13 cellular contexts compared by ENCODE assay signal in genomic region chr10:21314234-21314633, GRCh38.
DNase-seq lines count a peak whose midpoint lies in the region; ATAC-seq and TF ChIP-seq lines count a peak whose summit lies in the region.
"Had no signal": no experiment of that assay in that cellular context is flagged by ENCODE, and none has a peak within 500 bp of the region (broad histone marks: within the 10 kb centered on the region; RNA-seq: fewer than 3 reads in every experiment).

No MANE protein-coding gene starts in this region.

- no peak overlapping the region for H2BK120ac ChIP-seq in mesenchymal stem cell (ENCODE audit: low read depth, low read length)

- H3K27me3 ChIP-seq in right cardiac atrium (ENCODE audit: control insufficient read depth, insufficient read depth) (no peaks in the 10 kb centered on the region), mammary epithelial cell (ENCODE audit: insufficient read depth, low read length) (no peaks in the 10 kb centered on the region), mesenchymal stem cell (ENCODE audit: control insufficient read depth in 1 of 2, insufficient read depth in 1 of 2, low read length in 2 of 2) (no peaks in the 10 kb centered on the region)

- no peak overlapping the region for H3K23ac ChIP-seq in mesenchymal stem cell (ENCODE audit: low read length in 2 of 2)

- no peak overlapping the region for H2BK5ac ChIP-seq in mesenchymal stem cell (ENCODE audit: low read depth, low read length, poor library complexity, severe bottlenecking)

- in situ Hi-C loops in mammary epithelial cell (cut with MboI; ENCODE audit: low sequenced_read_pairs in 2 of 2): no loop called here

- peak overlapping the region; percentile 19 for H3K4me2 ChIP-seq in mammary epithelial cell (ENCODE audit: insufficient read depth, low read depth, low read length)
- H3K4me2 ChIP-seq in mesenchymal stem cell (ENCODE audit: low read length, poor library complexity, severe bottlenecking): no peak overlapping the region

- H3K79me1 ChIP-seq in mesenchymal stem cell (replicated peaks; ENCODE audit: low read length, poor library complexity, severe bottlenecking): no peaks in the 10 kb centered on the region

- H3K4me3 Mint-ChIP-seq in immature natural killer cell: no peak overlapping the region
- H3K4me3 Mint-ChIP-seq: activated naive CD4-positive, alpha-beta T cell treated with anti-CD3 and anti-CD28 coated beads for 36 hours had no signal

- H2AFZ ChIP-seq in mammary epithelial cell (ENCODE audit: low read depth, low read length) (peak overlapping the region; percentile 69), mesenchymal stem cell (ENCODE audit: low read depth, low read length) (no peak overlapping the region)

- H4K20me1 ChIP-seq in mammary epithelial cell (ENCODE audit: insufficient read depth, low read length): no peaks in the 10 kb centered on the region

- H3K36me3 Mint-ChIP-seq in immature natural killer cell: no peaks in the 10 kb centered on the region

- no peaks in the 10 kb centered on the region for H3K4me1 Mint-ChIP-seq in immature natural killer cell

- no peak overlapping the region for H3K14ac ChIP-seq in mesenchymal stem cell (ENCODE audit: low read length in 2 of 2)

- no peak for TF ChIP-seq CTCF in mammary epithelial cell (conservative IDR thresholded peaks at IDR 0.05 in 1 of 2, IDR thresholded peaks at IDR 0.05 in 1 of 2; ENCODE audit: extremely low read depth in 1 of 2, insufficient read depth in 1 of 2, low read depth in 1 of 2, low read length in 2 of 2)

- intact Hi-C loops in right cardiac atrium (cut with DNase I): no loop called here
- intact Hi-C loops in Right ventricle myocardium inferior (cut with DNase I): no loop called here
- intact Hi-C loops in mammary epithelial cell (cut with micrococcal nuclease): no loop called here

- H3K9me3 ChIP-seq in right cardiac atrium (ENCODE audit: control insufficient read depth, low read length): no peaks in the 10 kb centered on the region
- H3K9me3 ChIP-seq in mammary epithelial cell (replicated peaks; ENCODE audit: insufficient read depth, low read length): no peaks in the 10 kb centered on the region
- no peaks in the 10 kb centered on the region for H3K9me3 ChIP-seq in mesenchymal stem cell (ENCODE audit: control insufficient read depth, low read length)

- H3K18ac ChIP-seq in mesenchymal stem cell (ENCODE audit: low read depth in 1 of 2, low read length in 2 of 2): peak overlapping the region; percentile 17 to 62

- no peak overlapping the region for H4K91ac ChIP-seq in mesenchymal stem cell (ENCODE audit: low read length)

- H2BK15ac ChIP-seq in mesenchymal stem cell (ENCODE audit: low read depth, poor library complexity, severe bottlenecking): no peak overlapping the region

- H3K9ac ChIP-seq in mammary epithelial cell (ENCODE audit: insufficient read depth, low read length) (no peak overlapping the region), mesenchymal stem cell (ENCODE audit: low read length) (peak overlapping the region; percentile 75)

- H3K4me1 ChIP-seq in right cardiac atrium (ENCODE audit: control insufficient read depth, insufficient read depth, low read length): peaks cover 20% of the 10 kb centered on the region
- H3K4me1 ChIP-seq in mammary epithelial cell (ENCODE audit: insufficient read depth, low read length): peaks cover 26% of the 10 kb centered on the region
- peaks cover 25% of the 10 kb centered on the region for H3K4me1 ChIP-seq in mesenchymal stem cell (ENCODE audit: control insufficient read depth, insufficient read depth, low read depth, low read length)

- peak overlapping the region; percentile 31 to 75 for H2BK12ac ChIP-seq in mesenchymal stem cell (ENCODE audit: low read length in 2 of 2)

- no TSS peak for BruUV-seq in mammary epithelial cell (replicated peaks; lab: Mats Ljungman, UMichigan)

- no peaks in the 10 kb centered on the region for H3K79me2 ChIP-seq in mammary epithelial cell (ENCODE audit: insufficient read depth, low read length)

- CTCF ChIA-PET in mammary epithelial cell (lab: Charles Lee; ENCODE audit: low non-redundant PET): no interaction called here

- peak overlapping the region in 1 of 2 experiments; percentile 76 for H3K4ac ChIP-seq in mesenchymal stem cell (ENCODE audit: low read depth in 1 of 2, low read length in 2 of 2)

- no peaks in the 10 kb centered on the region for H3K36me3 ChIP-seq in mammary epithelial cell (ENCODE audit: insufficient read depth, low read length)
- no peaks in the 10 kb centered on the region for H3K36me3 ChIP-seq in mesenchymal stem cell (ENCODE audit: control insufficient read depth in 1 of 2, insufficient read depth in 2 of 2, low read depth in 1 of 2, low read length in 2 of 2)

- dilution Hi-C loops in mammary epithelial cell (cut with HindIII; ENCODE audit: low sequenced_read_pairs): no loop called here

- no peak for DNase-seq in right cardiac atrium
- no peak for DNase-seq in Right ventricle myocardium inferior (ENCODE audit: missing footprints)
- no peak for DNase-seq in mammary epithelial cell
- DNase-seq in mesenchymal stem cell: no peak
- DNase-seq in immature natural killer cell: no peak
- no peak for DNase-seq in stimulated activated CD4-positive, alpha-beta T cell treated with anti-CD3 and anti-CD28 coated beads, Interleukin-2, amount 100 ng/mL, for 48 hours
- no peak for DNase-seq in DMS153 treated with DMSO at 0.1 percent for 48 hours (lab: John Stamatoyannopoulos, UW; ENCODE audit: unreplicated experiment)
- DNase-seq: activated naive CD4-positive, alpha-beta T cell treated with anti-CD3 and anti-CD28 coated beads for 36 hours; DMS 273 treated with DMSO at 0.1 percent for 48 hours; kidney glomerular epithelial cell; NCI-H1092; RPMI8226 had no signal

- H2AK5ac ChIP-seq in mesenchymal stem cell (ENCODE audit: low read length, severe bottlenecking): peak overlapping the region; percentile 70

- ATAC-seq in right cardiac atrium (peak in 1 of 2 donors; percentile 29), Right ventricle myocardium inferior (no peak), GM21825 (IDR thresholded peaks at IDR 0.05; ENCODE audit: unreplicated experiment) (no peak)

- peak overlapping the region; percentile 56 for H4K8ac ChIP-seq in mesenchymal stem cell (ENCODE audit: low read length)

- H3K9me3 Mint-ChIP-seq in immature natural killer cell: no peaks in the 10 kb centered on the region
- H3K9me3 Mint-ChIP-seq: activated naive CD4-positive, alpha-beta T cell treated with anti-CD3 and anti-CD28 coated beads for 36 hours had no signal

- H3K27me3 Mint-ChIP-seq in immature natural killer cell (ENCODE audit: low read depth in 3 of 3): peaks cover 0 to 3% (median 1%) of the 10 kb centered on the region in 3 donors

- WGBS in right cardiac atrium: 12% methylated on average over 7 of the region's 7 CpGs
- 51% methylated on average over 7 of the region's 7 CpGs for WGBS in mammary epithelial cell (ENCODE audit: low coverage, missing lambda C conversion rate)
- WGBS in mesenchymal stem cell: 21% methylated on average over 7 of the region's 7 CpGs

- H3K27ac Mint-ChIP-seq in immature natural killer cell: no peak overlapping the region
- H3K27ac Mint-ChIP-seq: activated naive CD4-positive, alpha-beta T cell treated with anti-CD3 and anti-CD28 coated beads for 36 hours had no signal

- H3K4me3 ChIP-seq in right cardiac atrium (ENCODE audit: low read length): no peak overlapping the region
- no peak overlapping the region for H3K4me3 ChIP-seq in mammary epithelial cell (replicated peaks in 1 of 3; ENCODE audit: insufficient read depth in 1 of 3, low read depth in 2 of 3, low read length in 3 of 3)
- no peak overlapping the region for H3K4me3 ChIP-seq in mesenchymal stem cell (ENCODE audit: insufficient read depth in 1 of 2, low read depth in 1 of 2, low read length in 2 of 2)

- H3K27ac ChIP-seq in right cardiac atrium (ENCODE audit: low read length): peak overlapping the region; percentile 23
- H3K27ac ChIP-seq in mammary epithelial cell (ENCODE audit: insufficient read depth, low read depth, low read length): peak overlapping the region; percentile 3
- H3K27ac ChIP-seq in mesenchymal stem cell (ENCODE audit: low read length, poor library complexity, severe bottlenecking): peak overlapping the region; percentile 64

Comparison
In these comparisons a context has a peak if more than half of its experiments do, and no peak if none do; other contexts are left out.
1. H3K27ac ChIP-seq: peak in every context shown above with its lines; median percentile 64 in mesenchymal stem cell; 23 in right cardiac atrium; 3 in mammary epithelial cell.